In the genomic region with DNA sequence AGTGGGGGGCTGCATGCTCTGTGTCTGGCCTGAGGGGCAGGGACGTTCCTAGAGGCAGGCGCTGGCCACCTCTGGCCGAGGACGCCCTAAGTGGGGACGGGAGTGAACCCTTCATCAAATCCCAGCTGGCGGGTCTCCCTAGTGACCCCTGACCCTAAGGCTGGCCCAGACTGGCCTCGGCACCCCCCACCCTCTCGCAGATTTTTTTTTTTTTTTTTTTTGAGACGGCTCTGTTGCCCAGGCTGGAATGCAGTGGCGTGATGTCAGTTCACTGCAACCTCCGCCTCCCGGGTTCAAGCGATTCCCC, we compare ENCODE assay signal across 8 cellular contexts. TPM values are rescaled to one million over a fixed set of nuclear protein-coding genes. Genes with fewer than 3 reads are reported as not detected.
DNase-seq lines count a peak whose midpoint lies in the region; ATAC-seq and TF ChIP-seq lines count a peak whose summit lies in the region.

No MANE protein-coding gene starts in this region.

- peak overlapping the region; percentile 64 to 93 (median 80) for H3K4me3 Mint-ChIP-seq in CD4-positive, alpha-beta memory T cell
- peak overlapping the region; percentile 63 for H3K4me3 Mint-ChIP-seq in endodermal cell

- POLR2A ChIA-PET in CD4-positive, alpha-beta memory T cell (lab: Charles Lee; ENCODE audit: partially characterized antibody): interaction anchor here (0.6 to 4.0 kb wide), 18 partner anchors 10 to 700 kb away, joined by 3 to 63 read pairs (median 8); a partner anchor contains a TSS
- POLR2A ChIA-PET in PC-3 (lab: Charles Lee; ENCODE audit: unreplicated experiment): no interaction called here

- H3K9me3 Mint-ChIP-seq in CD4-positive, alpha-beta memory T cell: no peaks in the 10 kb centered on the region
- H3K9me3 Mint-ChIP-seq in endodermal cell: no peaks in the 10 kb centered on the region

- H3K9ac ChIP-seq in PC-3 (ENCODE audit: low read length) (peak overlapping the region; percentile 61), endodermal cell (ENCODE audit: extremely low read depth, low read length, poor library complexity, severe bottlenecking) (peak overlapping the region; percentile 42)

- peaks cover 10% of the 10 kb centered on the region; the same call in 1 of the 2 replicates for H3K79me2 ChIP-seq in PC-3 (ENCODE audit: low read length)

- H2AFZ ChIP-seq in PC-3 (ENCODE audit: low read length): peak overlapping the region; percentile 51; the same call in 1 of the 2 replicates

- peaks cover 41% of the 10 kb centered on the region for H3K4me1 ChIP-seq in CD4-positive, alpha-beta memory T cell (ENCODE audit: insufficient read depth, low read length)
- H3K4me1 ChIP-seq in PC-3 (ENCODE audit: insufficient read depth, low read length) (peaks cover 8% of the 10 kb centered on the region; the same call in 1 of the 2 replicates), endodermal cell (ENCODE audit: control insufficient read depth, insufficient read depth, low read length) (peaks cover 14% of the 10 kb centered on the region), neutrophil (ENCODE audit: control insufficient read depth in 1 of 2, insufficient read depth in 1 of 2, low read depth in 1 of 2, low read length in 1 of 2) (peaks cover 14 to 26% of the 10 kb centered on the region in 2 experiments)

- no peaks in the 10 kb centered on the region for H3K9me2 ChIP-seq in PC-3 (replicated peaks; ENCODE audit: low read length)

- no peak for ATAC-seq in PC-3
- no peak for ATAC-seq in HG03097 (IDR thresholded peaks at IDR 0.05; ENCODE audit: low FRiP score, unreplicated experiment)

- H3K27me3 ChIP-seq in CD4-positive, alpha-beta memory T cell (ENCODE audit: insufficient read depth, low read length): no peaks in the 10 kb centered on the region
- H3K27me3 ChIP-seq in PC-3 (ENCODE audit: low read length) (no peaks in the 10 kb centered on the region), endodermal cell (ENCODE audit: control insufficient read depth, insufficient read depth, low read length, poor library complexity, severe bottlenecking) (no peaks in the 10 kb centered on the region), neutrophil (no peaks in the 10 kb centered on the region)

- 74 to 93% methylated on average over 5 to 13 of the region's 13 CpGs for WGBS in endodermal cell (ENCODE audit: insufficient coverage in 1 of 2, insufficient read length in 1 of 2), 2 experiments

- H3K4me3 ChIP-seq in CD4-positive, alpha-beta memory T cell (ENCODE audit: low read length in 2 of 2): peak overlapping the region in 1 of 2 donors; percentile 70
- H3K4me3 ChIP-seq in PC-3 (ENCODE audit: low read length): peak overlapping the region; percentile 72
- peak overlapping the region; percentile 77 for H3K4me3 ChIP-seq in endodermal cell (ENCODE audit: low read length)
- H3K4me3 ChIP-seq in neutrophil (ENCODE audit: low read depth in 1 of 2, low read length in 1 of 2): peak overlapping the region; percentile 74 to 94

- H3K4me2 ChIP-seq in PC-3 (ENCODE audit: low read length): peak overlapping the region; percentile 91

- H3K9me3 ChIP-seq in CD4-positive, alpha-beta memory T cell (ENCODE audit: control insufficient read depth in 1 of 2, low read length in 2 of 2): no peaks in the 10 kb centered on the region
- H3K9me3 ChIP-seq in PC-3 (ENCODE audit: low read length) (no peaks in the 10 kb centered on the region), endodermal cell (ENCODE audit: control insufficient read depth, low read length) (no peaks in the 10 kb centered on the region), neutrophil (no peaks in the 10 kb centered on the region)

- H3K4me1 Mint-ChIP-seq in CD4-positive, alpha-beta memory T cell: peaks cover 2 to 19% (median 5%) of the 10 kb centered on the region in 4 donors
- peaks cover 6% of the 10 kb centered on the region for H3K4me1 Mint-ChIP-seq in endodermal cell

- no peaks in the 10 kb centered on the region for H4K20me1 ChIP-seq in PC-3 (ENCODE audit: low read length)

- CTCF ChIA-PET in CD4-positive, alpha-beta memory T cell (lab: Charles Lee; ENCODE audit: partially characterized antibody): interaction anchor here (1.0 to 1.4 kb wide), 4 partner anchors 19 to 179 kb away, joined by 3 to 7 read pairs (median 4); no protein-coding TSS in a partner anchor
- CTCF ChIA-PET in PC-3 (lab: Charles Lee): no interaction called here

- H3K27ac Mint-ChIP-seq in CD4-positive, alpha-beta memory T cell: peak overlapping the region; percentile 42 to 92 (median 88)
- H3K27ac Mint-ChIP-seq in endodermal cell: peak overlapping the region; percentile 64

- H3K27ac ChIP-seq in CD4-positive, alpha-beta memory T cell (ENCODE audit: low read depth, low read length): peak overlapping the region; percentile 89
- no peak overlapping the region for H3K27ac ChIP-seq in PC-3 (ENCODE audit: low read length)
- no peak overlapping the region for H3K27ac ChIP-seq in endodermal cell (ENCODE audit: low read depth, low read length)
- H3K27ac ChIP-seq in neutrophil: peak overlapping the region; percentile 96

- peaks cover 1 to 2% of the 10 kb centered on the region in 2 donors for H3K36me3 Mint-ChIP-seq in CD4-positive, alpha-beta memory T cell
- H3K36me3 Mint-ChIP-seq in endodermal cell (ENCODE audit: low read depth): no peaks in the 10 kb centered on the region

- no TSS peak for BruUV-seq in PC-3 (replicated peaks; lab: Mats Ljungman, UMichigan)

- intact Hi-C loops in CD4-positive, alpha-beta memory T cell (cut with micrococcal nuclease): loop anchor here (1.0 to 2.0 kb wide), 8 partner anchors 19 to 273 kb away; a partner anchor contains a TSS
- intact Hi-C loops in PC-3 (cut with micrococcal nuclease): loop anchor here (5.0 kb wide), 1 partner anchor 154 kb away; a partner anchor contains a TSS

- DNase-seq in CD4-positive, alpha-beta memory T cell: no peak
- no peak for DNase-seq in PC-3
- DNase-seq in endodermal cell: no peak
- DNase-seq in NCI-H1694 treated with DMSO at 0.1 percent for 48 hours (lab: John Stamatoyannopoulos, UW): no peak
- DNase-seq in NOMO-1 (lab: John Stamatoyannopoulos, UW; ENCODE audit: unreplicated experiment in 2 of 2): no peak
- DNase-seq in NCI-H1694 (lab: John Stamatoyannopoulos, UW): no peak

- no peaks in the 10 kb centered on the region for H3F3A ChIP-seq in PC-3 (ENCODE audit: low read length, unreplicated experiment)

- TF ChIP-seq CTCF in PC-3 (conservative IDR thresholded peaks at IDR 0.05; ENCODE audit: low read depth, low read length) (no peak), endodermal cell (conservative IDR thresholded peaks at IDR 0.05) (no peak), neutrophil (IDR thresholded peaks at IDR 0.05) (no peak)

- H3K36me3 ChIP-seq in CD4-positive, alpha-beta memory T cell (ENCODE audit: insufficient read depth, low read length): peaks cover 1% of the 10 kb centered on the region
- H3K36me3 ChIP-seq in PC-3 (ENCODE audit: low read depth, low read length) (no peaks in the 10 kb centered on the region), endodermal cell (ENCODE audit: control insufficient read depth, insufficient read depth, low read length) (peaks cover 4% of the 10 kb centered on the region), neutrophil (peaks cover 10% of the 10 kb centered on the region)

- no peaks in the 10 kb centered on the region for H3K27me3 Mint-ChIP-seq in CD4-positive, alpha-beta memory T cell
- no peaks in the 10 kb centered on the region for H3K27me3 Mint-ChIP-seq in endodermal cell (ENCODE audit: insufficient read depth)

RNA-seq across cellular contexts. Expression of a gene that starts 1.0 kb away (rescaled TPM):
- 10 to 100 TPM; 66.5 to 67.5 TPM for total RNA-seq in CD4-positive, alpha-beta memory T cell
- polyA plus RNA-seq in CD4-positive, alpha-beta memory T cell: 10 to 100 TPM; 31.9 to 48.9 TPM
- 18.9 and 27.6 TPM in 2 replicates for total RNA-seq in PC-3 (2014; rRNA removed)
- total RNA-seq in endodermal cell: 10 to 100 TPM; 46.0 to 78.8 TPM
- 44.5 TPM for polyA plus RNA-seq in endodermal cell (2013, experiment 1 of 2)
- polyA plus RNA-seq in endodermal cell (2013, experiment 2 of 2): 46.2 TPM

RNA-seq across cellular contexts. Expression of a gene that starts 21.0 kb away (rescaled TPM):
- total RNA-seq in CD4-positive, alpha-beta memory T cell: 10 to 100 TPM; 35.9 to 39.2 TPM
- 10 to 100 TPM; 24.8 to 43.9 TPM for polyA plus RNA-seq in CD4-positive, alpha-beta memory T cell
- total RNA-seq in PC-3 (2014; rRNA removed): 6.2 and 9.5 TPM in 2 replicates
- total RNA-seq in endodermal cell: 10 to 100 TPM; 17.0 to 22.6 TPM
- 17.3 TPM for polyA plus RNA-seq in endodermal cell (2013, experiment 1 of 2)
- polyA plus RNA-seq in endodermal cell (2013, experiment 2 of 2): 17.0 TPM

RNA-seq across cellular contexts. Expression of a gene that starts 21.0 kb away (rescaled TPM):
- 1 to 10 TPM; 3.8 to 4.4 TPM for total RNA-seq in CD4-positive, alpha-beta memory T cell
- 1 to 10 TPM in 1 of 2 donors, under 1 TPM in 1; 0.24 to 1.8 TPM for polyA plus RNA-seq in CD4-positive, alpha-beta memory T cell
- total RNA-seq in PC-3 (2014; rRNA removed): 0.26 and 1.5 TPM in 2 replicates
- total RNA-seq in endodermal cell: 1 to 10 TPM; 2.8 to 2.9 TPM
- 1.0 TPM for polyA plus RNA-seq in endodermal cell (2013, experiment 1 of 2)
- 0.70 TPM for polyA plus RNA-seq in endodermal cell (2013, experiment 2 of 2)

Comparison
In these comparisons a context has a peak if more than half of its experiments do, and no peak if none do; other contexts are left out.
1. H3K27ac ChIP-seq: peak in CD4-positive, alpha-beta memory T cell (single experiment) and neutrophil (single experiment); none in PC-3 (single experiment) and endodermal cell (single experiment).